ENCODE assay signal across 7 cellular contexts in genomic region chrX:48470110-48470832, GRCh38. TPM values are rescaled to one million over a fixed set of nuclear protein-coding genes. Genes with fewer than 3 reads are reported as not detected.
DNase-seq lines count a peak whose midpoint lies in the region; ATAC-seq lines count a peak whose summit lies in the region.

TSS of gene SLC38A5 (minus strand) at chrX:48470260. CDS start at chrX:48467924, 2,336 bp downstream.

- peaks cover 2% of the 10 kb centered on the region for H3K27me3 Mint-ChIP-seq in activated T-helper 1 cell treated with anti-CD3 and anti-CD28 coated beads, Interleukin-12 subunit alpha, Interleukin-12 subunit beta, Interleukin-2, Interleukin-4 antibody, amounts not matched to agents 30 ng/mL and 10 ng/mL and 1 ng/mL, durations not matched to agents 14 hours and 24 hours and 36 hours (ENCODE audit: insufficient read depth)
- no peaks in the 10 kb centered on the region for H3K27me3 Mint-ChIP-seq in stimulated activated naive CD8-positive, alpha-beta T cell treated with anti-CD3 and anti-CD28 coated beads, Interleukin-15, amount 100 ng/mL, for 72 hours

- H3K36me3 Mint-ChIP-seq in activated T-helper 1 cell treated with anti-CD3 and anti-CD28 coated beads, Interleukin-12 subunit alpha, Interleukin-12 subunit beta, Interleukin-2, Interleukin-4 antibody, amounts not matched to agents 30 ng/mL and 10 ng/mL and 1 ng/mL, durations not matched to agents 14 hours and 24 hours and 36 hours (ENCODE audit: low read depth): peaks cover 16% of the 10 kb centered on the region

- peak within 1 kb of the TSS; percentile 97 for H3K4me3 Mint-ChIP-seq in activated T-helper 1 cell treated with anti-CD3 and anti-CD28 coated beads, Interleukin-12 subunit alpha, Interleukin-12 subunit beta, Interleukin-2, Interleukin-4 antibody, amounts not matched to agents 30 ng/mL and 10 ng/mL and 1 ng/mL, durations not matched to agents 14 hours and 24 hours and 36 hours
- peak within 1 kb of the TSS; percentile 90 to 92 for H3K4me3 Mint-ChIP-seq in stimulated activated naive CD8-positive, alpha-beta T cell treated with anti-CD3 and anti-CD28 coated beads, Interleukin-15, amount 100 ng/mL, for 72 hours

- ATAC-seq in stimulated activated naive CD8-positive, alpha-beta T cell treated with anti-CD3 and anti-CD28 coated beads, Interleukin-15, amount 100 ng/mL, for 72 hours: no peak
- ATAC-seq in GM18502 (IDR thresholded peaks at IDR 0.05; ENCODE audit: poor library complexity, unreplicated experiment) (no peak), GM18498 (IDR thresholded peaks at IDR 0.05; ENCODE audit: unreplicated experiment) (no peak), GM21447 (IDR thresholded peaks at IDR 0.05; ENCODE audit: unreplicated experiment) (no peak)

- intact Hi-C loops in activated T-helper 1 cell treated with anti-CD3 and anti-CD28 coated beads, Interleukin-12 subunit alpha, Interleukin-12 subunit beta, Interleukin-2, Interleukin-4 antibody, amounts not matched to agents 30 ng/mL and 10 ng/mL and 1 ng/mL, durations not matched to agents 14 hours and 24 hours and 36 hours (cut with micrococcal nuclease): loop anchor here (10.0 kb wide), 1 partner anchor 815 kb away; the partner anchor contains the start of genes ELK1 and UXT

- H3K27ac Mint-ChIP-seq in activated T-helper 1 cell treated with anti-CD3 and anti-CD28 coated beads, Interleukin-12 subunit alpha, Interleukin-12 subunit beta, Interleukin-2, Interleukin-4 antibody, amounts not matched to agents 30 ng/mL and 10 ng/mL and 1 ng/mL, durations not matched to agents 14 hours and 24 hours and 36 hours: peak within 1 kb of the TSS; percentile 91
- peak within 1 kb of the TSS; percentile 96 to 99 for H3K27ac Mint-ChIP-seq in stimulated activated naive CD8-positive, alpha-beta T cell treated with anti-CD3 and anti-CD28 coated beads, Interleukin-15, amount 100 ng/mL, for 72 hours

- peak within 1 kb of the TSS; percentile 57 for H3K4me3 ChIP-seq in iPS-11a (ENCODE audit: low read depth, low read length)

- no peaks in the 10 kb centered on the region for H3K9me3 Mint-ChIP-seq in activated T-helper 1 cell treated with anti-CD3 and anti-CD28 coated beads, Interleukin-12 subunit alpha, Interleukin-12 subunit beta, Interleukin-2, Interleukin-4 antibody, amounts not matched to agents 30 ng/mL and 10 ng/mL and 1 ng/mL, durations not matched to agents 14 hours and 24 hours and 36 hours
- H3K9me3 Mint-ChIP-seq in stimulated activated naive CD8-positive, alpha-beta T cell treated with anti-CD3 and anti-CD28 coated beads, Interleukin-15, amount 100 ng/mL, for 72 hours: no peaks in the 10 kb centered on the region

- peaks cover 19% of the 10 kb centered on the region for H3K4me1 Mint-ChIP-seq in activated T-helper 1 cell treated with anti-CD3 and anti-CD28 coated beads, Interleukin-12 subunit alpha, Interleukin-12 subunit beta, Interleukin-2, Interleukin-4 antibody, amounts not matched to agents 30 ng/mL and 10 ng/mL and 1 ng/mL, durations not matched to agents 14 hours and 24 hours and 36 hours (ENCODE audit: low read depth)
- peaks cover 48% of the 10 kb centered on the region for H3K4me1 Mint-ChIP-seq in stimulated activated naive CD8-positive, alpha-beta T cell treated with anti-CD3 and anti-CD28 coated beads, Interleukin-15, amount 100 ng/mL, for 72 hours

- DNase-seq in HUDEP-2 (lab: John Stamatoyannopoulos, UW; ENCODE audit: unreplicated experiment in 76 of 76): peak in 71 of 76 experiments; percentile 5 to 76 (median 51)
- no peak for DNase-seq in activated T-helper 1 cell treated with anti-CD3 and anti-CD28 coated beads, Interleukin-12 subunit alpha, Interleukin-12 subunit beta, Interleukin-2, Interleukin-4 antibody, amounts not matched to agents 30 ng/mL and 10 ng/mL and 1 ng/mL, durations not matched to agents 14 hours and 24 hours and 36 hours (ENCODE audit: low spot score)
- DNase-seq in stimulated activated naive CD8-positive, alpha-beta T cell treated with anti-CD3 and anti-CD28 coated beads, Interleukin-15, amount 100 ng/mL, for 72 hours: no peak

RNA-seq across cellular contexts. Expression of gene SLC38A5, which starts in this region (rescaled TPM):
- total RNA-seq in activated T-helper 1 cell treated with anti-CD3 and anti-CD28 coated beads, Interleukin-12 subunit alpha, Interleukin-12 subunit beta, Interleukin-2, Interleukin-4 antibody, amounts not matched to agents 30 ng/mL and 10 ng/mL and 1 ng/mL, durations not matched to agents 14 hours and 24 hours and 36 hours: 205 and 206 TPM in 2 replicates

Comparison
In these comparisons a context has a peak if more than half of its experiments do, and no peak if none do; other contexts are left out.
1. DNase-seq: peak in HUDEP-2 (71 of 76); none in activated T-helper 1 cell treated with anti-CD3 and anti-CD28 coated beads, Interleukin-12 subunit alpha, Interleukin-12 subunit beta, Interleukin-2, Interleukin-4 antibody, amounts not matched to agents 30 ng/mL and 10 ng/mL and 1 ng/mL, durations not matched to agents 14 hours and 24 hours and 36 hours (single experiment) and stimulated activated naive CD8-positive, alpha-beta T cell treated with anti-CD3 and anti-CD28 coated beads, Interleukin-15, amount 100 ng/mL, for 72 hours (0 of 2).